8 cellular contexts compared by ENCODE assay signal in the genomic region with DNA sequence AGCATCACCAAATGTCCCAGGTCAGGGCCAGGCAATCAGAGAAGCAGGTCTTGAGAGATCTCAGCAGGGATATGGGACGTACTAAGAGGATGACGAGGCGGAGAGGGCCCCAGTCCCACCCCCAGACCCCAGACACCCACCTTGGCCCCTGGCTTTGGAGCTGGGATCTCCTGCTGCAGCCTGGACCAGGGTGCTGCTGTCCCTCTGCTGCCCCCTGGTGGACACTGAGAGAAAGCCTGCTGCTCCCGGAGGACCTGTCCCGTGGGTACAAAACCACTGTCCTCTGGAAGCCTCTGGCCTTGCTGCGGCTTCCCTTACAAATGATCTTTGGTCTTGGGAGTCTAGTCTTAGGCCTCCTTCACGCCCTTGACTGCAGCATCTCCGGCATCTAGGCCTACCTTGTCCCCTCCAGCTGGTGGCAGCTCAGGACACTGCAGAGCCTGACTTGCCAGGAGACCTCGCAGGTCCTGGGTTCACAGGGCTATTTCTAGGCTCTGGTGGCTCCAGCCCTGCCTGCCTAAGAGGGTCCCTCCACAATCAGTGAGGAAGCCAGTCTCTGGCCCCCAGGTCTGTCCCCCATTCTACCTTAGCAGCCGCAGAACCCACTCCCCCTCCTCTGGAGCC.
A peak's percentile ranks its signal among the peaks of the same experiment; 100 is the strongest.
DNase-seq lines count a peak whose midpoint lies in the region; ATAC-seq and TF ChIP-seq lines count a peak whose summit lies in the region.

No MANE protein-coding gene starts in this region.

- H3K4me3 ChIP-seq in AG10803 (ENCODE audit: low read length) (no peak overlapping the region), SK-N-SH (ENCODE audit: low read depth in 2 of 2, low read length in 1 of 2) (peak overlapping the region in 1 of 2 experiments; percentile 23; a peak in 1 of 4 replicates), upper lobe of right lung (no peak overlapping the region)

- no peak overlapping the region for H3K9ac ChIP-seq in SK-N-SH

- TF ChIP-seq RAD21 in SK-N-SH (IDR thresholded peaks at IDR 0.05; ENCODE audit: low read length): peak; percentile 86

- peak overlapping the region; percentile 43 for H3K27ac Mint-ChIP-seq in activated naive CD4-positive, alpha-beta T cell treated with anti-CD3 and anti-CD28 coated beads, Interleukin-2, amount 10 ng/mL, durations not matched to agents 7 days and 5 days

- H3K36me3 ChIP-seq in KOPT-K1 (ENCODE audit: insufficient read depth, low read length) (peaks cover 38% of the 10 kb centered on the region; the same call in 1 of the 2 replicates), SK-N-SH (replicated peaks in 1 of 2; ENCODE audit: control insufficient read depth in 1 of 2, insufficient read depth in 2 of 2, low read length in 1 of 2) (peaks cover 0 to 6% of the 10 kb centered on the region in 2 experiments), upper lobe of right lung (peaks cover 39% of the 10 kb centered on the region)

- no peaks in the 10 kb centered on the region for H3F3A ChIP-seq in SK-N-SH (replicated peaks; ENCODE audit: insufficient read depth)

- H3K9me3 ChIP-seq in KOPT-K1 (ENCODE audit: insufficient read depth, low read length, poor library complexity, severe bottlenecking) (no peaks in the 10 kb centered on the region), SK-N-SH (no peaks in the 10 kb centered on the region), upper lobe of right lung (no peaks in the 10 kb centered on the region)

- WGBS in SK-N-SH (ENCODE audit: low lambda C conversion rate): 22% methylated on average over 10 of the region's 10 CpGs

- H3K4me1 ChIP-seq in SK-N-SH (ENCODE audit: control insufficient read depth in 1 of 2, insufficient read depth in 2 of 2, low read depth in 1 of 2, low read length in 1 of 2): peaks cover 3 to 8% of the 10 kb centered on the region in 2 experiments; a peak in 2 of 4 replicates
- peaks cover 13% of the 10 kb centered on the region for H3K4me1 ChIP-seq in upper lobe of right lung

- H3K9me2 ChIP-seq in SK-N-SH: no peaks in the 10 kb centered on the region

- CTCF ChIA-PET in SK-N-SH (lab: Yijun Ruan, JAX): interaction anchor here (0.6 to 19.8 kb wide), 61 partner anchors 8 to 290 kb away, joined by 3 to 505 read pairs (median 5); a partner anchor contains a TSS
- CTCF ChIA-PET in activated naive CD4-positive, alpha-beta T cell treated with anti-CD3 and anti-CD28 coated beads, Interleukin-2, amount 10 ng/mL, durations not matched to agents 7 days and 5 days (lab: Charles Lee): interaction anchor here (0.6 to 6.6 kb wide), 27 partner anchors 11 to 382 kb away, joined by 3 to 95 read pairs (median 4); a partner anchor contains a TSS

- peaks cover 14% of the 10 kb centered on the region for H3K4me1 Mint-ChIP-seq in activated naive CD4-positive, alpha-beta T cell treated with anti-CD3 and anti-CD28 coated beads, Interleukin-2, amount 10 ng/mL, durations not matched to agents 7 days and 5 days

- peak; percentile 72 for DNase-seq in AG10803 (ENCODE audit: low read depth)
- DNase-seq in SK-N-SH: peak; percentile 94
- peak; percentile 89 for DNase-seq in activated naive CD4-positive, alpha-beta T cell treated with anti-CD3 and anti-CD28 coated beads, Interleukin-2, amount 10 ng/mL, durations not matched to agents 7 days and 5 days
- peak; percentile 77 to 96 (median 90) for DNase-seq in head of caudate nucleus
- DNase-seq in posterior cingulate gyrus: peak; percentile 73 to 98 (median 90)
- peak; percentile 88 for DNase-seq in upper lobe of right lung

- no peak overlapping the region for H3K4me3 Mint-ChIP-seq in activated naive CD4-positive, alpha-beta T cell treated with anti-CD3 and anti-CD28 coated beads, Interleukin-2, amount 10 ng/mL, durations not matched to agents 7 days and 5 days

- H3K27ac ChIP-seq in KOPT-K1 (ENCODE audit: low read depth, low read length, poor library complexity, severe bottlenecking) (peak overlapping the region; percentile 76), SK-N-SH (ENCODE audit: low read depth in 2 of 2, low read length in 1 of 2) (no peak overlapping the region), upper lobe of right lung (no peak overlapping the region)

- H3K9me3 Mint-ChIP-seq in activated naive CD4-positive, alpha-beta T cell treated with anti-CD3 and anti-CD28 coated beads, Interleukin-2, amount 10 ng/mL, durations not matched to agents 7 days and 5 days: no peaks in the 10 kb centered on the region

- intact Hi-C loops in head of caudate nucleus (cut with DNase I) (loop anchor here (5.0 kb wide), 1 partner anchor 248 kb away; no protein-coding TSS in a partner anchor), posterior cingulate gyrus (cut with DNase I) (loop anchor here (2.0 kb wide), 2 partner anchors 239 to 247 kb away; a partner anchor contains a TSS), upper lobe of right lung (cut with DNase I) (no loop called here)

- H4K20me1 ChIP-seq in SK-N-SH (ENCODE audit: insufficient read depth): no peaks in the 10 kb centered on the region

- H3K79me2 ChIP-seq in SK-N-SH (ENCODE audit: insufficient read depth): no peaks in the 10 kb centered on the region

- peaks cover 11% of the 10 kb centered on the region for H3K36me3 Mint-ChIP-seq in activated naive CD4-positive, alpha-beta T cell treated with anti-CD3 and anti-CD28 coated beads, Interleukin-2, amount 10 ng/mL, durations not matched to agents 7 days and 5 days

- peak; percentile 90 for TF ChIP-seq CTCF in AG10803 (conservative IDR thresholded peaks at IDR 0.05; ENCODE audit: low read length)
- TF ChIP-seq CTCF in SK-N-SH (IDR thresholded peaks at IDR 0.05): peak; percentile 90
- peak; percentile 98 for TF ChIP-seq CTCF in upper lobe of right lung (IDR thresholded peaks at IDR 0.05)

- no peak for TF ChIP-seq EP300 in SK-N-SH (IDR thresholded peaks at IDR 0.05; ENCODE audit: borderline replicate concordance in 1 of 2, low read depth in 1 of 2, low read length in 1 of 2)

- H3K27me3 Mint-ChIP-seq in activated naive CD4-positive, alpha-beta T cell treated with anti-CD3 and anti-CD28 coated beads, Interleukin-2, amount 10 ng/mL, durations not matched to agents 7 days and 5 days: no peaks in the 10 kb centered on the region

- H3K27me3 ChIP-seq in SK-N-SH (ENCODE audit: insufficient read depth): no peaks in the 10 kb centered on the region
- H3K27me3 ChIP-seq in upper lobe of right lung: no peaks in the 10 kb centered on the region

- ATAC-seq in GM18861 (IDR thresholded peaks at IDR 0.05; ENCODE audit: unreplicated experiment) (peak; percentile 38), upper lobe of right lung (peak; percentile 82)

- H2AFZ ChIP-seq in SK-N-SH (ENCODE audit: low read depth): no peak overlapping the region

- POLR2A ChIA-PET in SK-N-SH (lab: Yijun Ruan, JAX): interaction anchor here (1.2 kb wide), 1 partner anchor 246 kb away, joined by 4 read pairs; no protein-coding TSS in a partner anchor

- H3K4me2 ChIP-seq in SK-N-SH: no peak overlapping the region

TF ChIP-seq in SK-N-SH, 30 proteins besides CTCF, POLR2A, EP300 and RAD21:
- TF ChIP-seq, protein P1, sequence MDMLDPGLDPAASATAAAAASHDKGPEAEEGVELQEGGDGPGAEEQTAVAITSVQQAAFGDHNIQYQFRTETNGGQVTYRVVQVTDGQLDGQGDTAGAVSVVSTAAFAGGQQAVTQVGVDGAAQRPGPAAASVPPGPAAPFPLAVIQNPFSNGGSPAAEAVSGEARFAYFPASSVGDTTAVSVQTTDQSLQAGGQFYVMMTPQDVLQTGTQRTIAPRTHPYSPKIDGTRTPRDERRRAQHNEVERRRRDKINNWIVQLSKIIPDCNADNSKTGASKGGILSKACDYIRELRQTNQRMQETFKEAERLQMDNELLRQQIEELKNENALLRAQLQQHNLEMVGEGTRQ (IDR thresholded peaks at IDR 0.05; ENCODE audit: borderline replicate concordance, low read depth, low read length): no peak
- peak; percentile 93 for TF ChIP-seq SMC3 (IDR thresholded peaks at IDR 0.05; ENCODE audit: low read depth, low read length)
